Comparison of ENCODE assay signal across 22 cellular contexts in the genomic region with DNA sequence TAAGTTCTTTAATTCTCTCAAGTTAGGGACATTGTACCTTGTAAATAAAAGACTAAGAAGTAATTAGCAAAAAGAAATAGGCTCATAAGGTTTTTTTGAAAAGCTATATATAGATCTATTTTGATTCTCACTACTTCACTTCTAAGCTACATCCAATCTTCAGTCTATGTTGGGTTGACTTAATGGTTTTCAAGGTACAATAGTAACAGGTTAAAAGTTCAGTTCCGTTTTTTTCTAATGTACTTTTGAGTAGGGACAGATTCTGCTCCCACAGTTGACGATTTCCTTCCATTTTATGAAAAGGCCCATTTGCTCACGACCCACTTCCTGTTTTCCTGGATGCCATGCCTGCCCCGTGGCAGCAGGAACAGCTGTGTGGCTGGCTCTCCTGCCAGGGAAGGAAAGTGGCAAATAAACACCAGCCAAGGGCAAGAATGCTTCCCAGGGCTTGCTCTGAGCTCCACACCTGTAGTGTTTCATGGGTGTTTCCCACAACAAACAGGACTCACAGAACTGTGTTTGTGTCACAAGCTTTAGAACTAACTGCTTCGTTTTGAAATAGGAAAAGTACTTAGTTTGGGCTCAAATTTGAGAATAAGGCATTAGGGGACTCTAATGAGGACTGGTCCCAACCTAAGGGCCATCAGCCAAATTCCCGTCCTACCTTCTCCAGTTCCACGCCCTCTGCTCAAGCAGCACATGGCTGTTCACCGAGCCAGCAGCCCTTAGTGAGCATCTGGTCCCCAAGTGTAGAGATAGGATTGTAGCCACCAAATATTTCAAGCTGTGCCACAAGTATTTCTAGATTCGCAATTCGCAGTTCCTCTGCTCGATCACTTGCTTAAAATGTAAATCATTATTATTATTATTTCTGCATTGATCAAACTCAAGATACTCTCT.
DNase-seq lines count a peak whose midpoint lies in the region; ATAC-seq, FAIRE-seq and TF ChIP-seq lines count a peak whose summit lies in the region.
"Had no signal": no experiment of that assay in that cellular context is flagged by ENCODE, and none has a peak within 500 bp of the region (broad histone marks: within the 10 kb centered on the region; RNA-seq: fewer than 3 reads in every experiment).

No MANE protein-coding gene starts in this region.

- TSS peak; percentile 49 for BruUV-seq in endothelial cell of umbilical vein (replicated peaks; lab: Mats Ljungman, UMichigan)

- no peak overlapping the region for H3K27ac Mint-ChIP-seq in effector memory CD8-positive, alpha-beta T cell
- H3K27ac Mint-ChIP-seq: activated B cell treated with CpG ODN at 0.5 μM for 24 hours; activated T-helper 17 cell treated with anti-CD3 and anti-CD28 coated beads, Interleukin-2, amount 50 U/mL, for 72 hours; CD14-positive monocyte; memory B cell; nephron had no signal

- H2AFZ ChIP-seq in endothelial cell of umbilical vein (ENCODE audit: low read depth, low read length) (no peak overlapping the region), parathyroid adenoma (no peak overlapping the region)
- H2AFZ ChIP-seq: GM23248 had no signal

- DNase-seq in NCI-H2029 (lab: John Stamatoyannopoulos, UW) (peak; percentile 26), NCI-H2029 treated with DMSO at 0.1 percent for 48 hours (lab: John Stamatoyannopoulos, UW) (no peak), NCI-H1694 (lab: John Stamatoyannopoulos, UW) (peak; percentile 85), endothelial cell of umbilical vein (ENCODE audit: low read depth, low spot score) (peak; percentile 91), HuH-7 (ENCODE audit: low spot score) (no peak), HEK293T (ENCODE audit: extremely low spot score) (no peak)
- no peak for DNase-seq in effector memory CD8-positive, alpha-beta T cell
- DNase-seq: activated B cell treated with CpG ODN at 0.5 μM for 24 hours; GM23248; NCI-H1930; NCI-H774; stimulated activated naive CD8-positive, alpha-beta T cell treated with anti-CD3 and anti-CD28 coated beads, Interleukin-15, Interleukin-2, amounts not matched to agents 100 U/mL and 50 U/mL, for 24 hours; uterus had no signal

- H3K9me3 ChIP-seq in endothelial cell of umbilical vein (replicated peaks; ENCODE audit: control insufficient read depth, insufficient read depth, low read length) (no peaks in the 10 kb centered on the region), parathyroid adenoma (ENCODE audit: control insufficient read depth, low read length) (no peaks in the 10 kb centered on the region)
- H3K9me3 ChIP-seq: uterus had no signal

- peaks cover 16% of the 10 kb centered on the region for H3K4me1 ChIP-seq in endothelial cell of umbilical vein (ENCODE audit: control insufficient read depth, extremely low read depth, insufficient read depth, low read length)
- H3K4me1 ChIP-seq in parathyroid adenoma, result no peaks in the 10 kb centered on the region
- H3K4me1 ChIP-seq: uterus had no signal

- H3K27me3 Mint-ChIP-seq in effector memory CD8-positive, alpha-beta T cell, result peaks cover 5 to 25% of the 10 kb centered on the region in 2 donors
- H3K27me3 Mint-ChIP-seq: activated T-helper 17 cell treated with anti-CD3 and anti-CD28 coated beads, Interleukin-2, amount 50 U/mL, for 72 hours; central memory CD8-positive, alpha-beta T cell; memory B cell had no signal

- intact Hi-C loops in endothelial cell of umbilical vein (cut with micrococcal nuclease), result loop anchor here (1.0 kb wide), 2 partner anchors 46 to 64 kb away; no protein-coding TSS in a partner anchor

- H3K27me3 ChIP-seq in endothelial cell of umbilical vein (ENCODE audit: control insufficient read depth in 2 of 2, insufficient read depth in 2 of 2, low read length in 2 of 2) (peaks cover 0 to 2% of the 10 kb centered on the region in 2 experiments), parathyroid adenoma (ENCODE audit: control insufficient read depth, insufficient read depth, low read length) (no peaks in the 10 kb centered on the region)
- H3K27me3 ChIP-seq: uterus had no signal

- CTCF ChIA-PET in endothelial cell of umbilical vein (lab: Charles Lee), result interaction anchor here (1.0 to 2.5 kb wide), 4 partner anchors 9 to 391 kb away, joined by 3 to 18 read pairs (median 4); no protein-coding TSS in a partner anchor
- CTCF ChIA-PET in HEK293T (lab: Yijun Ruan, JAX), result no interaction called here

- no peaks in the 10 kb centered on the region for H4K20me1 ChIP-seq in endothelial cell of umbilical vein (replicated peaks; ENCODE audit: control insufficient read depth, extremely low read depth, insufficient read depth, low read length)

- POLR2A ChIA-PET in endothelial cell of umbilical vein (lab: Charles Lee) (interaction anchor here (0.9 kb wide), 1 partner anchor 40 kb away, joined by 3 read pairs; no protein-coding TSS in a partner anchor), HEK293T (lab: Yijun Ruan, JAX) (no interaction called here)

- peak; percentile 64 for FAIRE-seq in endothelial cell of umbilical vein (lab: Jason Lieb, UNC)
- FAIRE-seq: A204.1, frontal cortex, RCC 7860 had no signal

- H3K36me3 ChIP-seq in endothelial cell of umbilical vein (ENCODE audit: control insufficient read depth in 2 of 2, extremely low read depth in 1 of 2, insufficient read depth in 2 of 2, low read length in 2 of 2) (no peaks in the 10 kb centered on the region), parathyroid adenoma (ENCODE audit: control insufficient read depth, insufficient read depth, low read length) (no peaks in the 10 kb centered on the region)
- H3K36me3 ChIP-seq: uterus had no signal

- no peak for TF ChIP-seq POLR2A in endothelial cell of umbilical vein (IDR thresholded peaks at IDR 0.05; ENCODE audit: low read depth, low read length)

- H3K4me3 Mint-ChIP-seq in effector memory CD8-positive, alpha-beta T cell, result no peak overlapping the region
- H3K4me3 Mint-ChIP-seq: activated B cell treated with CpG ODN at 0.5 μM for 24 hours; activated T-helper 17 cell treated with anti-CD3 and anti-CD28 coated beads, Interleukin-2, amount 50 U/mL, for 72 hours; CD14-positive monocyte; central memory CD8-positive, alpha-beta T cell; memory B cell; nephron had no signal

- no peaks in the 10 kb centered on the region for H3K9me1 ChIP-seq in endothelial cell of umbilical vein (replicated peaks; ENCODE audit: control insufficient read depth, extremely low read depth, insufficient read depth, low read length)

- no peak for ATAC-seq in effector memory CD8-positive, alpha-beta T cell (replicated peaks)
- ATAC-seq: activated T-helper 17 cell treated with anti-CD3 and anti-CD28 coated beads, Interleukin-2, amount 50 U/mL, for 72 hours; stimulated activated naive CD8-positive, alpha-beta T cell treated with anti-CD3 and anti-CD28 coated beads, Interleukin-15, Interleukin-2, amounts not matched to agents 100 U/mL and 50 U/mL, for 24 hours had no signal

- peak overlapping the region; percentile 43 for H3K27ac ChIP-seq in endothelial cell of umbilical vein (ENCODE audit: insufficient read depth, low read depth, low read length)
- H3K27ac ChIP-seq in parathyroid adenoma, result peak overlapping the region; percentile 2
- H3K27ac ChIP-seq: GM23248, uterus had no signal

- dilution Hi-C loops in endothelial cell of umbilical vein (cut with MboI; ENCODE audit: extremely low pct_ligation_motif_present, low sequenced_read_pairs), result no loop called here

- H3K36me3 Mint-ChIP-seq in effector memory CD8-positive, alpha-beta T cell (ENCODE audit: insufficient read depth), result no peaks in the 10 kb centered on the region
- H3K36me3 Mint-ChIP-seq: CD14-positive monocyte, memory B cell had no signal

- peak overlapping the region; percentile 7 for H3K4me2 ChIP-seq in endothelial cell of umbilical vein (ENCODE audit: insufficient read depth, low read length)
- H3K4me2 ChIP-seq in parathyroid adenoma (ENCODE audit: low read length), result no peak overlapping the region

- H3K79me2 ChIP-seq in endothelial cell of umbilical vein (ENCODE audit: control insufficient read depth, insufficient read depth, low read length), result no peaks in the 10 kb centered on the region
- no peaks in the 10 kb centered on the region for H3K79me2 ChIP-seq in parathyroid adenoma

- TF ChIP-seq CTCF in endothelial cell of umbilical vein (IDR thresholded peaks at IDR 0.05; ENCODE audit: extremely low read depth in 1 of 2, insufficient read depth in 1 of 2, low read depth in 1 of 2, low read length in 2 of 2), result no peak
- no peak for TF ChIP-seq CTCF in parathyroid adenoma (IDR thresholded peaks at IDR 0.05)

- H3K9ac ChIP-seq in endothelial cell of umbilical vein (replicated peaks; ENCODE audit: extremely low read depth, insufficient read depth, low read length) (no peak overlapping the region), parathyroid adenoma (no peak overlapping the region)
- H3K9ac ChIP-seq: GM23248 had no signal

- no peaks in the 10 kb centered on the region for H3K9me3 Mint-ChIP-seq in effector memory CD8-positive, alpha-beta T cell
- H3K9me3 Mint-ChIP-seq: activated B cell treated with CpG ODN at 0.5 μM for 24 hours; activated T-helper 17 cell treated with anti-CD3 and anti-CD28 coated beads, Interleukin-2, amount 50 U/mL, for 72 hours; central memory CD8-positive, alpha-beta T cell; memory B cell; nephron had no signal

- no peaks in the 10 kb centered on the region for H3K4me1 Mint-ChIP-seq in effector memory CD8-positive, alpha-beta T cell (ENCODE audit: low read depth in 2 of 2)
- H3K4me1 Mint-ChIP-seq: activated B cell treated with CpG ODN at 0.5 μM for 24 hours; activated T-helper 17 cell treated with anti-CD3 and anti-CD28 coated beads, Interleukin-2, amount 50 U/mL, for 72 hours; CD14-positive monocyte; central memory CD8-positive, alpha-beta T cell; memory B cell; nephron had no signal

- no peak overlapping the region for H3K4me3 ChIP-seq in endothelial cell of umbilical vein (replicated peaks in 1 of 3; ENCODE audit: insufficient read depth in 1 of 3, low read depth in 1 of 3, low read length in 3 of 3)
- H3K4me3 ChIP-seq in parathyroid adenoma (ENCODE audit: low read depth, low read length), result no peak overlapping the region
- H3K4me3 ChIP-seq: GM23248, uterus had no signal

TF ChIP-seq in endothelial cell of umbilical vein, 7 proteins besides CTCF, POLR2A, EP300 and RAD21:
- peak; percentile 43 for TF ChIP-seq JUN (IDR thresholded peaks at IDR 0.05; ENCODE audit: borderline replicate concordance, insufficient read depth, insufficient read length, low read depth)
- TF ChIP-seq, protein P1, sequence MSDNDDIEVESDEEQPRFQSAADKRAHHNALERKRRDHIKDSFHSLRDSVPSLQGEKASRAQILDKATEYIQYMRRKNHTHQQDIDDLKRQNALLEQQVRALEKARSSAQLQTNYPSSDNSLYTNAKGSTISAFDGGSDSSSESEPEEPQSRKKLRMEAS (IDR thresholded peaks at IDR 0.05; ENCODE audit: insufficient read depth, insufficient read length), result no peak

TF ChIP-seq in HEK293T, 16 proteins besides CTCF, POLR2A, EP300 and RAD21:
- TF ChIP-seq BHLHE40 (IDR thresholded peaks at IDR 0.05; ENCODE audit: borderline replicate concordance) (no peak), LEF1 (IDR thresholded peaks at IDR 0.05; ENCODE audit: borderline replicate concordance) (no peak), FOXK2 (IDR thresholded peaks at IDR 0.05) (no peak), FOXM1 (IDR thresholded peaks at IDR 0.05; ENCODE audit: borderline replicate concordance) (no peak), SUZ12 (IDR thresholded peaks at IDR 0.05) (no peak), L3MBTL2 (conservative IDR thresholded peaks at IDR 0.05) (no peak), SP1 (IDR thresholded peaks at IDR 0.05) (no peak), NFRKB (IDR thresholded peaks at IDR 0.05) (no peak), ELF4 (IDR thresholded peaks at IDR 0.05) (no peak)

Comparison
In these comparisons a context has a peak if more than half of its experiments do, and no peak if none do; other contexts are left out.
1. DNase-seq: peak in NCI-H2029 (single experiment), NCI-H1694 (single experiment) and endothelial cell of umbilical vein (single experiment); none in NCI-H2029 treated with DMSO at 0.1 percent for 48 hours (single experiment), HuH-7 (single experiment), HEK293T (single experiment) and effector memory CD8-positive, alpha-beta T cell (0 of 3).